8 cellular contexts compared by ENCODE assay signal in genomic region chr2:95165030-95165370, GRCh38. TPM values are rescaled to one million over a fixed set of nuclear protein-coding genes. Genes with fewer than 3 reads are reported as not detected.
DNase-seq lines count a peak whose midpoint lies in the region; ATAC-seq and TF ChIP-seq lines count a peak whose summit lies in the region.

No MANE protein-coding gene starts in this region.

- peak overlapping the region; percentile 56 to 82 (median 74) for H3K4me3 ChIP-seq in thyroid gland (replicated peaks in 1 of 3)

- no peaks in the 10 kb centered on the region for H3K9me3 ChIP-seq in thyroid gland

- H3K27ac Mint-ChIP-seq in activated naive CD4-positive, alpha-beta T cell treated with anti-CD3 and anti-CD28 coated beads, Interleukin-2, amount 50 U/mL, for 72 hours, result peak overlapping the region; percentile 93 to 96

- no peak for TF ChIP-seq POLR2A in thyroid gland (IDR thresholded peaks at IDR 0.05)

- peaks cover 17 to 21% of the 10 kb centered on the region in 2 donors for H3K4me1 ChIP-seq in thyroid gland

- WGBS in thyroid gland, 2 donors, result 1 to 3% methylated on average over 5 to 9 of the region's 9 CpGs

- H3K36me3 ChIP-seq in thyroid gland, result no peaks in the 10 kb centered on the region

- H3K36me3 Mint-ChIP-seq in activated naive CD4-positive, alpha-beta T cell treated with anti-CD3 and anti-CD28 coated beads, Interleukin-2, amount 50 U/mL, for 72 hours, result peaks cover 28 to 41% of the 10 kb centered on the region in 2 donors

- no peaks in the 10 kb centered on the region for H3K27me3 ChIP-seq in thyroid gland

- intact Hi-C loops in left colon (cut with DNase I, micrococcal nuclease) (no loop called here), thyroid gland (cut with DNase I) (loop anchor here (10.0 kb wide), 1 partner anchor 1100 kb away; the partner anchor contains the start of genes CIAO1 and TMEM127)

- ATAC-seq in GM18907 (IDR thresholded peaks at IDR 0.05; ENCODE audit: unreplicated experiment) (peak; percentile 22), HG03025 (IDR thresholded peaks at IDR 0.05; ENCODE audit: low FRiP score, unreplicated experiment) (peak; percentile 17), left colon (peak; percentile 39)
- ATAC-seq in activated naive CD4-positive, alpha-beta T cell treated with anti-CD3 and anti-CD28 coated beads, Interleukin-2, amount 50 U/mL, for 72 hours, result peak in 1 of 2 donors; percentile 2

- H3K9me3 Mint-ChIP-seq in activated naive CD4-positive, alpha-beta T cell treated with anti-CD3 and anti-CD28 coated beads, Interleukin-2, amount 50 U/mL, for 72 hours, result peaks cover 3 to 9% of the 10 kb centered on the region in 2 donors

- no peak for DNase-seq in activated naive CD4-positive, alpha-beta T cell treated with anti-CD3 and anti-CD28 coated beads, Interleukin-2, amount 50 U/mL, for 72 hours (ENCODE audit: low spot score in 2 of 2)
- DNase-seq in left colon (no peak), thyroid gland (no peak), NCI-H2171 (lab: John Stamatoyannopoulos, UW) (no peak), NCI-H82 treated with DMSO at 0.1 percent for 48 hours (lab: John Stamatoyannopoulos, UW; ENCODE audit: unreplicated experiment) (no peak)
- no peak for DNase-seq in activated effector memory CD4-positive, alpha-beta T cell treated with Interleukin-2 at 50 U/mL for 16 hours

- peak overlapping the region; percentile 87 to 95 (median 91) for H3K27ac ChIP-seq in thyroid gland

- no peak for TF ChIP-seq CTCF in thyroid gland (IDR thresholded peaks at IDR 0.05)

RNA-seq across cellular contexts. Expression of gene ZNF2, which starts 0.6 kb away (rescaled TPM):
- 1 to 10 TPM; 3.9 to 5.3 TPM for total RNA-seq in activated naive CD4-positive, alpha-beta T cell treated with anti-CD3 and anti-CD28 coated beads, Interleukin-2, amount 50 U/mL, for 72 hours
- total RNA-seq in left colon (1 to 10 TPM; 2.4 to 2.6 TPM), thyroid gland (1 to 10 TPM; 5.0 to 7.5 (median 5.7) TPM)

RNA-seq across cellular contexts. Expression of gene ZNF514, which starts 5.4 kb away (rescaled TPM):
- 10 to 100 TPM in 1 of 2 donors, 1 to 10 TPM in 1; 7.6 to 11.0 TPM for total RNA-seq in activated naive CD4-positive, alpha-beta T cell treated with anti-CD3 and anti-CD28 coated beads, Interleukin-2, amount 50 U/mL, for 72 hours
- total RNA-seq in left colon (10 to 100 TPM; 17.4 to 18.6 TPM), thyroid gland (10 to 100 TPM; 23.5 to 28.5 (median 25.6) TPM)

RNA-seq across cellular contexts. Expression of gene ZNF892, which starts 42.3 kb away (rescaled TPM):
- total RNA-seq in activated naive CD4-positive, alpha-beta T cell treated with anti-CD3 and anti-CD28 coated beads, Interleukin-2, amount 50 U/mL, for 72 hours, result 1 to 10 TPM; 3.6 to 3.9 TPM
- total RNA-seq in left colon, result 1 to 10 TPM; 1.8 to 1.9 TPM
- 10 to 100 TPM in 2 of 4 donors, 1 to 10 TPM in 2; 6.7 to 10.5 (median 9.9) TPM for total RNA-seq in thyroid gland

RNA-seq across cellular contexts. Expression of gene MRPS5, which starts 43.4 kb away (rescaled TPM):
- total RNA-seq in activated naive CD4-positive, alpha-beta T cell treated with anti-CD3 and anti-CD28 coated beads, Interleukin-2, amount 50 U/mL, for 72 hours, result 100 to 1,000 TPM in 1 of 2 donors, 10 to 100 TPM in 1; 78.8 to 102 TPM
- total RNA-seq in left colon (10 to 100 TPM; 55.8 to 73.1 TPM), thyroid gland (10 to 100 TPM; 50.8 to 58.7 (median 54.9) TPM)
